Comparison of ENCODE assay signal across 14 cellular contexts in the genomic region with DNA sequence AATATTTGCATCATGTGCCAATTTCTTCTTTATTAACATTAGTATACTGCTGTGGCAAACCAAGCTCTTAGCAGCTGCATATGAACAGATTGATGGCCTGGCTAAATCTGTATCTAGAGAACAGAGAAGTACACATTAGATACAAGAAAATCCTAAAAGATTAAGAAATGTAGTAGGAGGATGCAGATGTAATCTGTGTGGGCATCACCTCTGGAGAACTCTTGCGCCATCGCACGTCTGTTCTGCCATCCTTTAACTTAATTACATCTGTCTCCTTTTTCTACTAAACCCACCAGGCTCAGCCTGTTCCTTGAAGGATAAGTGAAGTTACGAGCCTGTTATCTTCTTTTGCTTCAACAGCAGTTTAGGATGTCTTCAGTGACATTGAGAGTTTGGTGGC.
"Had no signal": no experiment of that assay in that cellular context is flagged by ENCODE, and none has a peak within 500 bp of the region (broad histone marks: within the 10 kb centered on the region; RNA-seq: fewer than 3 reads in every experiment).

No MANE protein-coding gene starts in this region.

- H3K36me3 ChIP-seq: esophagus squamous epithelium, ovary, sigmoid colon, thyroid gland had no signal

- H3K27ac Mint-ChIP-seq: activated naive CD8-positive, alpha-beta T cell treated with anti-CD3 and anti-CD28 coated beads, Interleukin-2, amount 10 ng/mL, durations not matched to agents 7 days and 5 days; activated T-helper 1 cell treated with anti-CD3 and anti-CD28 coated beads, Interleukin-12 subunit alpha, Interleukin-12 subunit beta, Interleukin-2, Interleukin-4 antibody, amounts not matched to agents 30 ng/mL and 10 ng/mL and 1 ng/mL, durations not matched to agents 14 hours and 24 hours and 36 hours had no signal

- H3K4me1 Mint-ChIP-seq: activated naive CD8-positive, alpha-beta T cell treated with anti-CD3 and anti-CD28 coated beads, Interleukin-2, amount 10 ng/mL, durations not matched to agents 7 days and 5 days had no signal

- H3K27me3 Mint-ChIP-seq: activated naive CD8-positive, alpha-beta T cell treated with anti-CD3 and anti-CD28 coated beads, Interleukin-2, amount 10 ng/mL, durations not matched to agents 7 days and 5 days had no signal

- H3K27ac ChIP-seq: ovary, thyroid gland had no signal

- H3K27me3 ChIP-seq: esophagus squamous epithelium, ovary, sigmoid colon, thyroid gland had no signal

- H3K9me3 ChIP-seq: esophagus squamous epithelium, ovary, sigmoid colon, thyroid gland had no signal

- H3K4me3 ChIP-seq: esophagus squamous epithelium, ovary, sigmoid colon, thyroid gland had no signal

- ATAC-seq: activated CD4-positive, CD25-positive, alpha-beta regulatory T cell treated with anti-CD3 and anti-CD28 coated beads, Interleukin-2, amount 50 U/mL, for 24 hours had no signal

- DNase-seq: activated CD4-positive, alpha-beta T cell treated with anti-CD3 and anti-CD28 coated beads, Interleukin-2, amount 50 U/mL, for 1 hour; activated CD8-positive, alpha-beta memory T cell treated with anti-CD3 and anti-CD28 coated beads for 24 hours; activated naive CD4-positive, alpha-beta T cell; activated naive CD8-positive, alpha-beta T cell treated with anti-CD3 and anti-CD28 coated beads, Interleukin-2, amount 10 ng/mL, durations not matched to agents 7 days and 5 days; aorta; esophagus squamous epithelium; ovary; sigmoid colon; stimulated activated CD4-positive, alpha-beta T cell treated with anti-CD3 and anti-CD28 coated beads, Interleukin-12 subunit alpha, Interleukin-12 subunit beta, amount 100 ng/mL, for 4 hours; stimulated activated CD4-positive, alpha-beta T cell treated with anti-CD3 and anti-CD28 coated beads, Interleukin-2, amount 100 ng/mL, for 24 hours; thyroid gland had no signal

- H3K4me3 Mint-ChIP-seq: activated naive CD8-positive, alpha-beta T cell treated with anti-CD3 and anti-CD28 coated beads, Interleukin-2, amount 10 ng/mL, durations not matched to agents 7 days and 5 days; activated T-helper 1 cell treated with anti-CD3 and anti-CD28 coated beads, Interleukin-12 subunit alpha, Interleukin-12 subunit beta, Interleukin-2, Interleukin-4 antibody, amounts not matched to agents 30 ng/mL and 10 ng/mL and 1 ng/mL, durations not matched to agents 14 hours and 24 hours and 36 hours; neural crest cell had no signal

- H3K9me3 Mint-ChIP-seq: activated naive CD8-positive, alpha-beta T cell treated with anti-CD3 and anti-CD28 coated beads, Interleukin-2, amount 10 ng/mL, durations not matched to agents 7 days and 5 days; activated T-helper 1 cell treated with anti-CD3 and anti-CD28 coated beads, Interleukin-12 subunit alpha, Interleukin-12 subunit beta, Interleukin-2, Interleukin-4 antibody, amounts not matched to agents 30 ng/mL and 10 ng/mL and 1 ng/mL, durations not matched to agents 14 hours and 24 hours and 36 hours; neural crest cell had no signal
